In genomic region chr1:28027660-28028059, GRCh38 we compare ENCODE assay signal across 18 cellular contexts.
DNase-seq lines count a peak whose midpoint lies in the region; ATAC-seq and TF ChIP-seq lines count a peak whose summit lies in the region.
"Had no signal": no experiment of that assay in that cellular context is flagged by ENCODE, and none has a peak within 500 bp of the region (broad histone marks: within the 10 kb centered on the region; RNA-seq: fewer than 3 reads in every experiment).

No MANE protein-coding gene starts in this region.

- no peaks in the 10 kb centered on the region for H3K9me3 Mint-ChIP-seq in CD4-positive, alpha-beta T cell
- no peaks in the 10 kb centered on the region for H3K9me3 Mint-ChIP-seq in central memory CD8-positive, alpha-beta T cell

- H3K4me3 Mint-ChIP-seq in CD4-positive, alpha-beta T cell: no peak overlapping the region
- H3K4me3 Mint-ChIP-seq in central memory CD8-positive, alpha-beta T cell: no peak overlapping the region

- no peak for ATAC-seq in CD4-positive, alpha-beta T cell (ENCODE audit: poor library complexity)
- ATAC-seq in central memory CD8-positive, alpha-beta T cell (replicated peaks; ENCODE audit: extremely low read depth, poor library complexity, severe bottlenecking): no peak

- no peaks in the 10 kb centered on the region for H3K27me3 ChIP-seq in CD4-positive, alpha-beta T cell (ENCODE audit: control insufficient read depth, insufficient read depth, low read length)
- H3K27me3 ChIP-seq: MG63 had no signal

- H3K9me3 ChIP-seq in CD4-positive, alpha-beta T cell (ENCODE audit: control insufficient read depth, low read length): no peaks in the 10 kb centered on the region
- H3K9me3 ChIP-seq: MG63 had no signal

- no peak overlapping the region for H3K4me3 ChIP-seq in GM12865 (ENCODE audit: low read depth, low read length)
- H3K4me3 ChIP-seq: MG63 had no signal

- H3K27me3 Mint-ChIP-seq in CD4-positive, alpha-beta T cell: no peaks in the 10 kb centered on the region
- H3K27me3 Mint-ChIP-seq in central memory CD8-positive, alpha-beta T cell: no peaks in the 10 kb centered on the region

- intact Hi-C loops in CD4-positive, alpha-beta T cell (cut with DNase I, micrococcal nuclease): no loop called here

- H3K27ac ChIP-seq in CD4-positive, alpha-beta T cell (ENCODE audit: low read depth, low read length): no peak overlapping the region
- H3K27ac ChIP-seq: C4-2B had no signal

- no peak for TF ChIP-seq CTCF in CD4-positive, alpha-beta T cell (IDR thresholded peaks at IDR 0.05)
- TF ChIP-seq CTCF in GM12865 (IDR thresholded peaks at IDR 0.05; ENCODE audit: insufficient read depth, low read depth, low read length, missing control alignments): no peak

- peak overlapping the region; percentile 33 for H3K27ac Mint-ChIP-seq in CD4-positive, alpha-beta T cell
- peak overlapping the region; percentile 39 for H3K27ac Mint-ChIP-seq in central memory CD8-positive, alpha-beta T cell (ENCODE audit: low read depth)

- no peak for DNase-seq in CD4-positive, alpha-beta T cell
- DNase-seq in GM12865 (ENCODE audit: low read depth) (peak; percentile 22), NCI-H2107 (lab: John Stamatoyannopoulos, UW) (peak; percentile 60), T1000 (lab: John Stamatoyannopoulos, UW) (no peak), NCI-H2196 (lab: John Stamatoyannopoulos, UW; ENCODE audit: unreplicated experiment) (no peak), NCI-H187 treated with DMSO at 0.1 percent for 48 hours (lab: John Stamatoyannopoulos, UW) (no peak), GM03348 (ENCODE audit: low spot score) (no peak)
- no peak for DNase-seq in central memory CD8-positive, alpha-beta T cell (ENCODE audit: low spot score in 2 of 2)
- DNase-seq: MG63, NCI-H1092, NCI-H1436, NCI-H2029, NCI-H2171 treated with DMSO at 0.1 percent for 48 hours, NCI-H446, NCI-H526 treated with DMSO at 0.1 percent for 48 hours, Right ventricle myocardium superior, SW 1271 had no signal

- POLR2A ChIA-PET in CD4-positive, alpha-beta T cell (lab: Charles Lee): interaction anchor here (0.7 kb wide), 1 partner anchor 146 kb away, joined by 3 read pairs; no protein-coding TSS in a partner anchor

- peaks cover 39% of the 10 kb centered on the region for H3K36me3 Mint-ChIP-seq in CD4-positive, alpha-beta T cell (ENCODE audit: low read depth)
- peaks cover 11% of the 10 kb centered on the region for H3K36me3 Mint-ChIP-seq in central memory CD8-positive, alpha-beta T cell (ENCODE audit: insufficient read depth)

- CTCF ChIA-PET in CD4-positive, alpha-beta T cell (lab: Charles Lee): interaction anchor here (0.8 kb wide), 1 partner anchor 10 kb away, joined by 3 read pairs; no protein-coding TSS in a partner anchor

- H3K4me1 Mint-ChIP-seq in CD4-positive, alpha-beta T cell (ENCODE audit: low read depth): peaks cover 4% of the 10 kb centered on the region
- H3K4me1 Mint-ChIP-seq in central memory CD8-positive, alpha-beta T cell: peaks cover 9% of the 10 kb centered on the region

Comparison
In these comparisons a context has a peak if more than half of its experiments do, and no peak if none do; other contexts are left out.
1. DNase-seq: peak in GM12865 (single experiment) and NCI-H2107 (single experiment); none in CD4-positive, alpha-beta T cell (0 of 10), central memory CD8-positive, alpha-beta T cell (0 of 2), T1000 (single experiment), NCI-H2196 (single experiment), NCI-H187 treated with DMSO at 0.1 percent for 48 hours (single experiment) and GM03348 (single experiment).